1 cellular context compared by ENCODE assay signal in the genomic region with DNA sequence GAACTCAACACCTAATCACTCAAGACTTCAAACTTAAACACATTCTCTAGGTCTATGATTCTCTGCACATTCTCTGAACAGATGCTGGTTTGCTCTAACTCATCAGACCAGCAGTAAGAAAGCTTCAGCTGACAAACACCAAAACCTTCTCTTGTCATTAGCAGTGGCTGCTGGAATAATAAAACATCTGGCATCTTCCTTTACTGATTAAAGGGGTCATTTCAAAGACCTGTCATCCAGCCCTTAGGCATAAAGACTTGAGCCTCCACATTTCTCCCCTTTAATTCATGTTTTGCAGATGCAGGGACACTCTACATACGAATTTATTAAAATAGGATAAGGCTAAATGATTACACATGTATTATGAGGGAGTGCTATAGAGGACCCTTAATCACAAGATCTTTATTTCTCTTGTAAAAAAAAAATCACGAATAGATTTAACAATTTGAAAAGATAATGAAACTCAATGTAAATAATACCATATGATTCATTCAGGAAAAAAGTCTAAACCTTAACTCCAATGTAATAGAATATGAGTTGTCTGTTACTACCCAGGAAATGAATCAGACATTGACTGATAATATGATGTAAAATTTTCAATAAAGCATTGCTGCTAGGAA.
TF ChIP-seq lines count a peak whose summit lies in the region.

No MANE protein-coding gene starts in this region.

TF ChIP-seq in WTC11, 78 proteins besides CTCF, POLR2A, EP300 and RAD21 (continued from another document):
- TF ChIP-seq, protein P1, sequence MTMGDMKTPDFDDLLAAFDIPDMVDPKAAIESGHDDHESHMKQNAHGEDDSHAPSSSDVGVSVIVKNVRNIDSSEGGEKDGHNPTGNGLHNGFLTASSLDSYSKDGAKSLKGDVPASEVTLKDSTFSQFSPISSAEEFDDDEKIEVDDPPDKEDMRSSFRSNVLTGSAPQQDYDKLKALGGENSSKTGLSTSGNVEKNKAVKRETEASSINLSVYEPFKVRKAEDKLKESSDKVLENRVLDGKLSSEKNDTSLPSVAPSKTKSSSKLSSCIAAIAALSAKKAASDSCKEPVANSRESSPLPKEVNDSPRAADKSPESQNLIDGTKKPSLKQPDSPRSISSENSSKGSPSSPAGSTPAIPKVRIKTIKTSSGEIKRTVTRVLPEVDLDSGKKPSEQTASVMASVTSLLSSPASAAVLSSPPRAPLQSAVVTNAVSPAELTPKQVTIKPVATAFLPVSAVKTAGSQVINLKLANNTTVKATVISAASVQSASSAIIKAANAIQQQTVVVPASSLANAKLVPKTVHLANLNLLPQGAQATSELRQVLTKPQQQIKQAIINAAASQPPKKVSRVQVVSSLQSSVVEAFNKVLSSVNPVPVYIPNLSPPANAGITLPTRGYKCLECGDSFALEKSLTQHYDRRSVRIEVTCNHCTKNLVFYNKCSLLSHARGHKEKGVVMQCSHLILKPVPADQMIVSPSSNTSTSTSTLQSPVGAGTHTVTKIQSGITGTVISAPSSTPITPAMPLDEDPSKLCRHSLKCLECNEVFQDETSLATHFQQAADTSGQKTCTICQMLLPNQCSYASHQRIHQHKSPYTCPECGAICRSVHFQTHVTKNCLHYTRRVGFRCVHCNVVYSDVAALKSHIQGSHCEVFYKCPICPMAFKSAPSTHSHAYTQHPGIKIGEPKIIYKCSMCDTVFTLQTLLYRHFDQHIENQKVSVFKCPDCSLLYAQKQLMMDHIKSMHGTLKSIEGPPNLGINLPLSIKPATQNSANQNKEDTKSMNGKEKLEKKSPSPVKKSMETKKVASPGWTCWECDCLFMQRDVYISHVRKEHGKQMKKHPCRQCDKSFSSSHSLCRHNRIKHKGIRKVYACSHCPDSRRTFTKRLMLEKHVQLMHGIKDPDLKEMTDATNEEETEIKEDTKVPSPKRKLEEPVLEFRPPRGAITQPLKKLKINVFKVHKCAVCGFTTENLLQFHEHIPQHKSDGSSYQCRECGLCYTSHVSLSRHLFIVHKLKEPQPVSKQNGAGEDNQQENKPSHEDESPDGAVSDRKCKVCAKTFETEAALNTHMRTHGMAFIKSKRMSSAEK (CRISPR knock-in tag; IDR thresholded peaks at IDR 0.05; ENCODE audit: borderline replicate concordance), result no peak
- no peak for TF ChIP-seq ZNF219 (CRISPR knock-in tag; IDR thresholded peaks at IDR 0.05; ENCODE audit: borderline replicate concordance)
- no peak for TF ChIP-seq ZNF416 (CRISPR knock-in tag; IDR thresholded peaks at IDR 0.05)
- TF ChIP-seq ZNF423 (CRISPR knock-in tag; IDR thresholded peaks at IDR 0.05), result no peak
- no peak for TF ChIP-seq KAT7 (CRISPR knock-in tag; IDR thresholded peaks at IDR 0.05; ENCODE audit: borderline replicate concordance)
- TF ChIP-seq ARID4B (CRISPR knock-in tag; IDR thresholded peaks at IDR 0.05; ENCODE audit: borderline replicate concordance), result no peak
- no peak for TF ChIP-seq NFATC4 (CRISPR knock-in tag; IDR thresholded peaks at IDR 0.05)
- TF ChIP-seq, protein P2, sequence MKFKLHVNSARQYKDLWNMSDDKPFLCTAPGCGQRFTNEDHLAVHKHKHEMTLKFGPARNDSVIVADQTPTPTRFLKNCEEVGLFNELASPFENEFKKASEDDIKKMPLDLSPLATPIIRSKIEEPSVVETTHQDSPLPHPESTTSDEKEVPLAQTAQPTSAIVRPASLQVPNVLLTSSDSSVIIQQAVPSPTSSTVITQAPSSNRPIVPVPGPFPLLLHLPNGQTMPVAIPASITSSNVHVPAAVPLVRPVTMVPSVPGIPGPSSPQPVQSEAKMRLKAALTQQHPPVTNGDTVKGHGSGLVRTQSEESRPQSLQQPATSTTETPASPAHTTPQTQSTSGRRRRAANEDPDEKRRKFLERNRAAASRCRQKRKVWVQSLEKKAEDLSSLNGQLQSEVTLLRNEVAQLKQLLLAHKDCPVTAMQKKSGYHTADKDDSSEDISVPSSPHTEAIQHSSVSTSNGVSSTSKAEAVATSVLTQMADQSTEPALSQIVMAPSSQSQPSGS (CRISPR knock-in tag; IDR thresholded peaks at IDR 0.05; ENCODE audit: borderline replicate concordance, low read depth), result no peak
- TF ChIP-seq HMGA2 (CRISPR knock-in tag; IDR thresholded peaks at IDR 0.05), result no peak
- no peak for TF ChIP-seq CREM (CRISPR knock-in tag; IDR thresholded peaks at IDR 0.05)
- no peak for TF ChIP-seq E2F5 (CRISPR knock-in tag; IDR thresholded peaks at IDR 0.05)
- TF ChIP-seq RORB (CRISPR knock-in tag; IDR thresholded peaks at IDR 0.05), result no peak
